10 cellular contexts compared by ENCODE assay signal in genomic region chr1:181091322-181092040, GRCh38. TPM values are rescaled to one million over a fixed set of nuclear protein-coding genes. Genes with fewer than 3 reads are reported as not detected.
DNase-seq lines count a peak whose midpoint lies in the region; ATAC-seq, FAIRE-seq and TF ChIP-seq lines count a peak whose summit lies in the region.
"Had no signal": no experiment of that assay in that cellular context is flagged by ENCODE, and none has a peak within 500 bp of the region (broad histone marks: within the 10 kb centered on the region; RNA-seq: fewer than 3 reads in every experiment).

No MANE protein-coding gene starts in this region.

- H3K36me3 ChIP-seq in ACC112 (ENCODE audit: insufficient read depth, low read length) (peaks cover 30% of the 10 kb centered on the region), GM12878 (ENCODE audit: control insufficient read depth in 2 of 2, insufficient read depth in 2 of 2, low read length in 1 of 2) (peaks cover 0 to 18% of the 10 kb centered on the region in 2 experiments; a peak in 3 of 4 replicates)

- H2AFZ ChIP-seq in ACC112 (ENCODE audit: low read length, unreplicated experiment): no peak overlapping the region
- no peak overlapping the region for H2AFZ ChIP-seq in GM12878 (ENCODE audit: control insufficient read depth, low read depth, low read length)

- no peaks in the 10 kb centered on the region; the same call in 2 of the 3 replicates for H3K9me3 ChIP-seq in GM12878 (replicated peaks; ENCODE audit: control insufficient read depth, insufficient read depth, low read length)
- no peaks in the 10 kb centered on the region for H3K9me3 ChIP-seq in mononuclear cell (ENCODE audit: low read depth, low read length)

- FAIRE-seq in GM12878 (lab: Jason Lieb, UNC): no peak
- FAIRE-seq: G401.6 had no signal

- RAD21 ChIA-PET in GM12878 (lab: Charles Lee; ENCODE audit: unreplicated experiment): interaction anchor here (0.8 to 26.9 kb wide), 16 partner anchors 9 to 210 kb away, joined by 3 to 966 read pairs (median 6); partner anchors contain the start of gene MR1

- no peak for TF ChIP-seq POLR2A in GM12878 (IDR thresholded peaks at IDR 0.05; ENCODE audit: low read depth, low read length)

- no peak for DNase-seq in HFF-Myc (ENCODE audit: extremely low read depth, low read depth)
- no peak for DNase-seq in GM12878 (ENCODE audit: low read depth, low spot score)
- DNase-seq in HK-2 (ENCODE audit: unreplicated experiment): no peak
- no peak for DNase-seq in ureter (ENCODE audit: low spot score)
- DNase-seq in NOMO-1 (lab: John Stamatoyannopoulos, UW; ENCODE audit: unreplicated experiment in 2 of 2): no peak
- DNase-seq: NCI-H524 treated with DMSO at 0.1 percent for 48 hours had no signal

- no peak for TF ChIP-seq CTCF in HFF-Myc (IDR thresholded peaks at IDR 0.05; ENCODE audit: low read depth, low read length, missing control alignments)
- no peak for TF ChIP-seq CTCF in GM12878 (IDR thresholded peaks at IDR 0.05 in 2 of 3, conservative IDR thresholded peaks at IDR 0.05 in 1 of 3; ENCODE audit: control insufficient read depth in 2 of 3, extremely low read depth in 1 of 3, insufficient read depth in 1 of 3, low read depth in 3 of 3, low read length in 3 of 3)

- H4K20me1 ChIP-seq in GM12878 (ENCODE audit: control insufficient read depth, insufficient read depth): peaks cover 5% of the 10 kb centered on the region; the same call in 1 of the 2 replicates

- H3K4me1 ChIP-seq in ACC112 (ENCODE audit: control insufficient read depth, insufficient read depth, low read length, unreplicated experiment): peaks cover 64% of the 10 kb centered on the region
- peaks cover 17% of the 10 kb centered on the region for H3K4me1 ChIP-seq in GM12878 (ENCODE audit: control insufficient read depth, insufficient read depth, low read length)
- H3K4me1 ChIP-seq in mononuclear cell (ENCODE audit: insufficient read depth, low read length): peaks cover 50% of the 10 kb centered on the region

- H3K79me2 ChIP-seq in ACC112 (ENCODE audit: control insufficient read depth, insufficient read depth, low read length, unreplicated experiment) (peaks cover 59% of the 10 kb centered on the region), GM12878 (ENCODE audit: control insufficient read depth, insufficient read depth, low read length) (peaks cover 69% of the 10 kb centered on the region)

- WGBS in GM12878 (ENCODE audit: insufficient coverage, insufficient replicate concordance, low lambda C conversion rate, missing lambda C conversion rate): 18% methylated on average over 8 of the region's 8 CpGs

- peak overlapping the region; percentile 68 for H3K27ac ChIP-seq in ACC112 (ENCODE audit: low read depth, low read length)
- H3K27ac ChIP-seq in GM12878 (ENCODE audit: control insufficient read depth, insufficient read depth): peak overlapping the region; percentile 97

- H3K4me3 ChIP-seq in ACC112 (ENCODE audit: low read depth, low read length): peak overlapping the region; percentile 98
- peak overlapping the region; percentile 82 for H3K4me3 ChIP-seq in HFF-Myc (replicated peaks; ENCODE audit: low read depth, low read length)
- peak overlapping the region; percentile 99 for H3K4me3 ChIP-seq in GM12878
- peak overlapping the region; percentile 89 for H3K4me3 ChIP-seq in mononuclear cell (ENCODE audit: low read length)

- H3K27me3 ChIP-seq in ACC112 (ENCODE audit: insufficient read depth, low read length) (no peaks in the 10 kb centered on the region), GM12878 (replicated peaks in 1 of 2; ENCODE audit: control insufficient read depth in 2 of 2, insufficient read depth in 2 of 2, low read length in 1 of 2) (no peaks in the 10 kb centered on the region), mononuclear cell (ENCODE audit: insufficient read depth, low read length) (no peaks in the 10 kb centered on the region)

- in situ Hi-C loops in GM12878 (cut with MboI): loop anchor here (5.0 kb wide), 1 partner anchor 41 kb away; no protein-coding TSS in a partner anchor

- SMC1A ChIA-PET in GM12878 (lab: Charles Lee; ENCODE audit: uncharacterized antibody, unreplicated experiment): interaction anchor here (0.6 to 39.2 kb wide), 20 partner anchors 11 to 210 kb away, joined by 3 to 1399 read pairs (median 4); no protein-coding TSS in a partner anchor

- TF ChIP-seq EP300 in GM12878 (IDR thresholded peaks at IDR 0.05; ENCODE audit: borderline replicate concordance in 1 of 2, control insufficient read depth in 1 of 2, low read depth in 2 of 2, low read length in 2 of 2): no peak

- POLR2A ChIA-PET in GM12878 (lab: Charles Lee): interaction anchor here (0.7 to 10.4 kb wide), 24 partner anchors 12 to 187 kb away, joined by 3 to 142 read pairs (median 8); partner anchors contain the start of gene MR1

- no peak for TF ChIP-seq RAD21 in GM12878 (IDR thresholded peaks at IDR 0.05; ENCODE audit: insufficient read depth, low read depth, low read length)

- CTCF ChIA-PET in GM12878 (lab: Yijun Ruan, JAX): interaction anchor here (1.0 to 38.4 kb wide), 18 partner anchors 7 to 210 kb away, joined by 3 to 1067 read pairs (median 6); partner anchors contain the start of gene MR1

- peak overlapping the region; percentile 98 for H3K9ac ChIP-seq in GM12878 (ENCODE audit: control insufficient read depth, insufficient read depth, low read length)

- peak overlapping the region; percentile 89 for H3K4me2 ChIP-seq in GM12878 (ENCODE audit: control insufficient read depth, insufficient read depth)

- no peak for ATAC-seq in GM12878
- no peak for ATAC-seq in GM18858 (IDR thresholded peaks at IDR 0.05; ENCODE audit: unreplicated experiment)

- intact Hi-C loops in GM12878 (cut with micrococcal nuclease; ENCODE audit: unreplicated experiment): no loop called here

- no TSS peak for BruUV-seq in GM12878 (replicated peaks; lab: Mats Ljungman, UMichigan)

TF ChIP-seq in GM12878, 131 proteins besides CTCF, POLR2A, EP300 and RAD21 (continues in another document):
- TF ChIP-seq ATF7 (IDR thresholded peaks at IDR 0.05; ENCODE audit: low read depth): peak; percentile 25; the same call in 1 of the 2 replicates
- peak; percentile 81 for TF ChIP-seq POLR2AphosphoS5 (IDR thresholded peaks at IDR 0.05; ENCODE audit: low read length)

RNA-seq across cellular contexts. Expression of gene IER5, which starts 3.0 kb away (rescaled TPM):
- total RNA-seq in GM12878 (2013; cell fraction: nucleolus; rRNA removed): 88.8 and 93.7 TPM in 2 replicates
- total RNA-seq in GM12878 (2014; rRNA removed) (65.4 and 69.4 TPM in 2 replicates), GM12878 (2014; rRNA removed; fragmentation: Illumina TruSeq; extraction: Trizol) (32.7 and 34.9 TPM in 2 replicates), GM12878 (2021) (73.9 and 75.2 TPM in 2 replicates), mononuclear cell (170 TPM), ureter (12.6 TPM)
- polyA plus RNA-seq in GM12878 (2011; ENCODE audit: low read depth): 6.6 TPM
- polyA plus RNA-seq in GM12878 (2011; rRNA removed) (36.4 and 44.1 TPM in 2 replicates), GM12878 (2014; fragmentation: Illumina TruSeq; extraction: Trizol) (22.4 and 26.2 TPM in 2 replicates), GM12878 (2014; fragmentation: Nextera tagmentation; extraction: Ambion mirVana) (10 to 100 TPM in 1 of 2 experiments, 1 to 10 TPM in 1; 6.2 to 19.5 TPM), GM12878 (2014; rRNA removed) (52.3 and 62.0 TPM in 2 replicates), GM12878 (2016; fragmentation: Nextera tagmentation; extraction: Ambion mirVana) (10 to 100 TPM in 1 of 2 experiments, 1 to 10 TPM in 1; 4.3 to 11.7 TPM)
- 32.3 and 38.9 TPM in 2 replicates for polyA plus RNA-seq in GM12878 (2011; cell fraction: cytosol; rRNA removed)
- polyA plus RNA-seq in GM12878 (2011; cell fraction: nucleus; rRNA removed): 59.7 and 70.4 TPM in 2 replicates
- polyA plus RNA-seq in GM12878 (2012): 24.5 and 28.7 TPM in 2 replicates
- polyA minus RNA-seq in GM12878 (2011; rRNA and poly(A)+ RNA removed): 30.4 and 44.0 TPM in 2 replicates
- 24.5 TPM in 2 replicates for polyA minus RNA-seq in GM12878 (2011; cell fraction: cytosol; rRNA and poly(A)+ RNA removed)
- 69.0 and 99.9 TPM in 2 replicates for polyA minus RNA-seq in GM12878 (2011; cell fraction: nucleus; rRNA and poly(A)+ RNA removed)

RNA-seq across cellular contexts. Expression of gene MR1, which starts 57.7 kb away (rescaled TPM):
- 81.0 and 93.9 TPM in 2 replicates for total RNA-seq in GM12878 (2013; cell fraction: nucleolus; rRNA removed)
- total RNA-seq in GM12878 (2014; rRNA removed): 29.5 and 30.4 TPM in 2 replicates
- 32.2 and 32.3 TPM in 2 replicates for total RNA-seq in GM12878 (2014; rRNA removed; fragmentation: Illumina TruSeq; extraction: Trizol)
- total RNA-seq in GM12878 (2021): 26.3 and 29.0 TPM in 2 replicates
- polyA plus RNA-seq in GM12878 (2011; ENCODE audit: low read depth): 21.6 TPM
- 65.9 and 71.7 TPM in 2 replicates for polyA plus RNA-seq in GM12878 (2011; rRNA removed)
- polyA plus RNA-seq in GM12878 (2011; cell fraction: cytosol; rRNA removed): 42.6 and 46.8 TPM in 2 replicates
- polyA plus RNA-seq in GM12878 (2011; cell fraction: nucleus; rRNA removed): 23.1 and 25.8 TPM in 2 replicates
- 20.0 and 23.8 TPM in 2 replicates for polyA plus RNA-seq in GM12878 (2012)
- polyA plus RNA-seq in GM12878 (2014; fragmentation: Illumina TruSeq; extraction: Trizol): 40.0 and 42.3 TPM in 2 replicates
- 10 to 100 TPM; 24.7 to 28.5 TPM for polyA plus RNA-seq in GM12878 (2014; fragmentation: Nextera tagmentation; extraction: Ambion mirVana)
- 24.3 and 29.2 TPM in 2 replicates for polyA plus RNA-seq in GM12878 (2014; rRNA removed)
- 10 to 100 TPM; 35.7 to 36.4 TPM for polyA plus RNA-seq in GM12878 (2016; fragmentation: Nextera tagmentation; extraction: Ambion mirVana)
- 47.7 and 66.8 TPM in 2 replicates for polyA minus RNA-seq in GM12878 (2011; rRNA and poly(A)+ RNA removed)
- 9.9 and 15.5 TPM in 2 replicates for polyA minus RNA-seq in GM12878 (2011; cell fraction: cytosol; rRNA and poly(A)+ RNA removed)
- polyA minus RNA-seq in GM12878 (2011; cell fraction: nucleus; rRNA and poly(A)+ RNA removed): 23.2 and 32.4 TPM in 2 replicates
- total RNA-seq in mononuclear cell: 19.2 TPM
- 54.4 TPM for total RNA-seq in ureter
